10 cellular contexts compared by ENCODE assay signal in genomic region chrX:41397768-41398167, GRCh38. TPM values are rescaled to one million over a fixed set of nuclear protein-coding genes. Genes with fewer than 3 reads are reported as not detected.
"Had no signal": no experiment of that assay in that cellular context is flagged by ENCODE, and none has a peak within 500 bp of the region (broad histone marks: within the 10 kb centered on the region; RNA-seq: fewer than 3 reads in every experiment).

No MANE protein-coding gene starts in this region.

- DNase-seq: GM23248, GOT3, H7, IMR-90, KBM-7 had no signal

- ATAC-seq: HCT116 had no signal

- H3K9me3 ChIP-seq: HAP-1 had no signal

- H2AFZ ChIP-seq: GM23248 had no signal

- H3K9ac ChIP-seq: GM23248 had no signal

- H3K4me3 ChIP-seq: GM23248, HAP-1 had no signal

- FAIRE-seq: HTR-8/SVneo had no signal

- H3K36me3 ChIP-seq: HAP-1 had no signal

- H3K27ac ChIP-seq: GM23248 had no signal

RNA-seq across cellular contexts. Expression of gene NYX, which starts 49.4 kb away (rescaled TPM):
- total RNA-seq: GM23248, H4, H7, HT-29, IMR-90 had no signal
- polyA plus RNA-seq: GM23248, IMR-90 had no signal
